In the genomic region with DNA sequence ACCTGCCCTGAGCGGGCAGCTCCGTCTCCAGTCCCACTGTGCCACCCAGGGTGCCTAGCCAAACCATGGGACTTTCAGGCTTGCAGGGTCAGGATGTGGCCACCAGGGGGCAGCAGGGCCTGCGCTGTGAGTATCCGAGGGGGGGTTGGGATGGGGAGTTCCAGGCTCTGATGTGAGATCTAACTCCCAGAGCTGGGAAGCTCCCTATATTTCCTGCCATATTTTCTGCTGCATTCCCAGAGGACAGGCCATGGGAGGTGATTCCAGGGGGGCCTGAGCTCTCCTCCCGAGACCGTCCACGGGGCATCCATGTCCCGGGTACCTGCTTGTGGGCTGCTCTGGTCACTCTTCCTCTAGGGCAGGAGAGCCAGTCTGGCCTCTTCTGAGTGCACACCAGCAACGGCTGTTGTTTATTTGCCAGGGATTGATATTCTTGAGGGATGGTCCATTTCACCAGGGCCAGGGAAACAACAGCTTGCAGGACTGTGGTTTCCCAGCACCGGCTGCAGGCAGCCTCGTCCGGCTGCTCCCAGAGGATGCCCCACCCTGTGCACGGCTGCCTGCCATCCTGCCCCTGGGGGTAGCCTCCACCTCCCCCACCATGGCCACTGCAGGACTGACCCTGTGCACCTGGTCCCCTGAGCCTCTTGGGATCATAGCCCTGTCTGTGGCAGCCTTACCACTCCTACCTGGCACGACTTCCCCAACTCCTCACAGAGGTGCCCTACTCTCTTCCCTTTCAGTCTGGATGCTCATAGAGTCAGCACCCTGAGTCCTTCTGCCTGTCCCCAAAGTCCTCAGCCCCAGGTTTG, we compare ENCODE assay signal across 1 cellular context.
TF ChIP-seq lines count a peak whose summit lies in the region.

No MANE protein-coding gene starts in this region.

TF ChIP-seq in K562, 482 proteins besides CTCF, POLR2A, EP300 and RAD21 (continued from another document):
- TF ChIP-seq, protein P1, sequence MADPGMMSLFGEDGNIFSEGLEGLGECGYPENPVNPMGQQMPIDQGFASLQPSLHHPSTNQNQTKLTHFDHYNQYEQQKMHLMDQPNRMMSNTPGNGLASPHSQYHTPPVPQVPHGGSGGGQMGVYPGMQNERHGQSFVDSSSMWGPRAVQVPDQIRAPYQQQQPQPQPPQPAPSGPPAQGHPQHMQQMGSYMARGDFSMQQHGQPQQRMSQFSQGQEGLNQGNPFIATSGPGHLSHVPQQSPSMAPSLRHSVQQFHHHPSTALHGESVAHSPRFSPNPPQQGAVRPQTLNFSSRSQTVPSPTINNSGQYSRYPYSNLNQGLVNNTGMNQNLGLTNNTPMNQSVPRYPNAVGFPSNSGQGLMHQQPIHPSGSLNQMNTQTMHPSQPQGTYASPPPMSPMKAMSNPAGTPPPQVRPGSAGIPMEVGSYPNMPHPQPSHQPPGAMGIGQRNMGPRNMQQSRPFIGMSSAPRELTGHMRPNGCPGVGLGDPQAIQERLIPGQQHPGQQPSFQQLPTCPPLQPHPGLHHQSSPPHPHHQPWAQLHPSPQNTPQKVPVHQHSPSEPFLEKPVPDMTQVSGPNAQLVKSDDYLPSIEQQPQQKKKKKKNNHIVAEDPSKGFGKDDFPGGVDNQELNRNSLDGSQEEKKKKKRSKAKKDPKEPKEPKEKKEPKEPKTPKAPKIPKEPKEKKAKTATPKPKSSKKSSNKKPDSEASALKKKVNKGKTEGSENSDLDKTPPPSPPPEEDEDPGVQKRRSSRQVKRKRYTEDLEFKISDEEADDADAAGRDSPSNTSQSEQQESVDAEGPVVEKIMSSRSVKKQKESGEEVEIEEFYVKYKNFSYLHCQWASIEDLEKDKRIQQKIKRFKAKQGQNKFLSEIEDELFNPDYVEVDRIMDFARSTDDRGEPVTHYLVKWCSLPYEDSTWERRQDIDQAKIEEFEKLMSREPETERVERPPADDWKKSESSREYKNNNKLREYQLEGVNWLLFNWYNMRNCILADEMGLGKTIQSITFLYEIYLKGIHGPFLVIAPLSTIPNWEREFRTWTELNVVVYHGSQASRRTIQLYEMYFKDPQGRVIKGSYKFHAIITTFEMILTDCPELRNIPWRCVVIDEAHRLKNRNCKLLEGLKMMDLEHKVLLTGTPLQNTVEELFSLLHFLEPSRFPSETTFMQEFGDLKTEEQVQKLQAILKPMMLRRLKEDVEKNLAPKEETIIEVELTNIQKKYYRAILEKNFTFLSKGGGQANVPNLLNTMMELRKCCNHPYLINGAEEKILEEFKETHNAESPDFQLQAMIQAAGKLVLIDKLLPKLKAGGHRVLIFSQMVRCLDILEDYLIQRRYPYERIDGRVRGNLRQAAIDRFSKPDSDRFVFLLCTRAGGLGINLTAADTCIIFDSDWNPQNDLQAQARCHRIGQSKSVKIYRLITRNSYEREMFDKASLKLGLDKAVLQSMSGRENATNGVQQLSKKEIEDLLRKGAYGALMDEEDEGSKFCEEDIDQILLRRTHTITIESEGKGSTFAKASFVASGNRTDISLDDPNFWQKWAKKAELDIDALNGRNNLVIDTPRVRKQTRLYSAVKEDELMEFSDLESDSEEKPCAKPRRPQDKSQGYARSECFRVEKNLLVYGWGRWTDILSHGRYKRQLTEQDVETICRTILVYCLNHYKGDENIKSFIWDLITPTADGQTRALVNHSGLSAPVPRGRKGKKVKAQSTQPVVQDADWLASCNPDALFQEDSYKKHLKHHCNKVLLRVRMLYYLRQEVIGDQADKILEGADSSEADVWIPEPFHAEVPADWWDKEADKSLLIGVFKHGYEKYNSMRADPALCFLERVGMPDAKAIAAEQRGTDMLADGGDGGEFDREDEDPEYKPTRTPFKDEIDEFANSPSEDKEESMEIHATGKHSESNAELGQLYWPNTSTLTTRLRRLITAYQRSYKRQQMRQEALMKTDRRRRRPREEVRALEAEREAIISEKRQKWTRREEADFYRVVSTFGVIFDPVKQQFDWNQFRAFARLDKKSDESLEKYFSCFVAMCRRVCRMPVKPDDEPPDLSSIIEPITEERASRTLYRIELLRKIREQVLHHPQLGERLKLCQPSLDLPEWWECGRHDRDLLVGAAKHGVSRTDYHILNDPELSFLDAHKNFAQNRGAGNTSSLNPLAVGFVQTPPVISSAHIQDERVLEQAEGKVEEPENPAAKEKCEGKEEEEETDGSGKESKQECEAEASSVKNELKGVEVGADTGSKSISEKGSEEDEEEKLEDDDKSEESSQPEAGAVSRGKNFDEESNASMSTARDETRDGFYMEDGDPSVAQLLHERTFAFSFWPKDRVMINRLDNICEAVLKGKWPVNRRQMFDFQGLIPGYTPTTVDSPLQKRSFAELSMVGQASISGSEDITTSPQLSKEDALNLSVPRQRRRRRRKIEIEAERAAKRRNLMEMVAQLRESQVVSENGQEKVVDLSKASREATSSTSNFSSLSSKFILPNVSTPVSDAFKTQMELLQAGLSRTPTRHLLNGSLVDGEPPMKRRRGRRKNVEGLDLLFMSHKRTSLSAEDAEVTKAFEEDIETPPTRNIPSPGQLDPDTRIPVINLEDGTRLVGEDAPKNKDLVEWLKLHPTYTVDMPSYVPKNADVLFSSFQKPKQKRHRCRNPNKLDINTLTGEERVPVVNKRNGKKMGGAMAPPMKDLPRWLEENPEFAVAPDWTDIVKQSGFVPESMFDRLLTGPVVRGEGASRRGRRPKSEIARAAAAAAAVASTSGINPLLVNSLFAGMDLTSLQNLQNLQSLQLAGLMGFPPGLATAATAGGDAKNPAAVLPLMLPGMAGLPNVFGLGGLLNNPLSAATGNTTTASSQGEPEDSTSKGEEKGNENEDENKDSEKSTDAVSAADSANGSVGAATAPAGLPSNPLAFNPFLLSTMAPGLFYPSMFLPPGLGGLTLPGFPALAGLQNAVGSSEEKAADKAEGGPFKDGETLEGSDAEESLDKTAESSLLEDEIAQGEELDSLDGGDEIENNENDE (IDR thresholded peaks at IDR 0.05; ENCODE audit: low read depth, low read length) = no peak
- TF ChIP-seq CREM (IDR thresholded peaks at IDR 0.05; ENCODE audit: low read depth) (0 out of 2 replicates have a peak, but pooled peaks have one; percentile 22), ZNF586 (CRISPR knock-in tag; conservative IDR thresholded peaks at IDR 0.05) (no peak), KLF16 (IDR thresholded peaks at IDR 0.05) (peak; percentile 57), MYNN (IDR thresholded peaks at IDR 0.05) (0 out of 2 replicates have a peak, but pooled peaks have one; percentile 25), MYNN (CRISPR knock-in tag; IDR thresholded peaks at IDR 0.05) (no peak), ZKSCAN1 (IDR thresholded peaks at IDR 0.05; ENCODE audit: low read depth, low read length) (no peak), ZKSCAN3 (CRISPR knock-in tag; IDR thresholded peaks at IDR 0.05) (no peak), ZNF785 (CRISPR knock-in tag; IDR thresholded peaks at IDR 0.05) (no peak), POLR3A (IDR thresholded peaks at IDR 0.05; ENCODE audit: borderline replicate concordance, extremely low read depth, insufficient read depth, insufficient read length) (no peak), HMGN3 (IDR thresholded peaks at IDR 0.05; ENCODE audit: borderline replicate concordance, extremely low read depth, insufficient read length, low read depth, low read length) (no peak), ELF1 (tag; IDR thresholded peaks at IDR 0.05) (no peak), GATAD2B (IDR thresholded peaks at IDR 0.05; ENCODE audit: borderline replicate concordance) (no peak), ZNF444 (CRISPR knock-in tag; IDR thresholded peaks at IDR 0.05) (no peak), PCBP1 (IDR thresholded peaks at IDR 0.05; ENCODE audit: low read depth, low read length, poor library complexity, severe bottlenecking) (no peak), EP400 (IDR thresholded peaks at IDR 0.05) (no peak), ZNF584 (CRISPR knock-in tag; IDR thresholded peaks at IDR 0.05; ENCODE audit: low read depth) (no peak)
- TF ChIP-seq, protein P2, sequence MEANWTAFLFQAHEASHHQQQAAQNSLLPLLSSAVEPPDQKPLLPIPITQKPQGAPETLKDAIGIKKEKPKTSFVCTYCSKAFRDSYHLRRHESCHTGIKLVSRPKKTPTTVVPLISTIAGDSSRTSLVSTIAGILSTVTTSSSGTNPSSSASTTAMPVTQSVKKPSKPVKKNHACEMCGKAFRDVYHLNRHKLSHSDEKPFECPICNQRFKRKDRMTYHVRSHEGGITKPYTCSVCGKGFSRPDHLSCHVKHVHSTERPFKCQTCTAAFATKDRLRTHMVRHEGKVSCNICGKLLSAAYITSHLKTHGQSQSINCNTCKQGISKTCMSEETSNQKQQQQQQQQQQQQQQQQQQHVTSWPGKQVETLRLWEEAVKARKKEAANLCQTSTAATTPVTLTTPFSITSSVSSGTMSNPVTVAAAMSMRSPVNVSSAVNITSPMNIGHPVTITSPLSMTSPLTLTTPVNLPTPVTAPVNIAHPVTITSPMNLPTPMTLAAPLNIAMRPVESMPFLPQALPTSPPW (CRISPR knock-in tag; IDR thresholded peaks at IDR 0.05) = peak; percentile 97
- TF ChIP-seq, protein P3, sequence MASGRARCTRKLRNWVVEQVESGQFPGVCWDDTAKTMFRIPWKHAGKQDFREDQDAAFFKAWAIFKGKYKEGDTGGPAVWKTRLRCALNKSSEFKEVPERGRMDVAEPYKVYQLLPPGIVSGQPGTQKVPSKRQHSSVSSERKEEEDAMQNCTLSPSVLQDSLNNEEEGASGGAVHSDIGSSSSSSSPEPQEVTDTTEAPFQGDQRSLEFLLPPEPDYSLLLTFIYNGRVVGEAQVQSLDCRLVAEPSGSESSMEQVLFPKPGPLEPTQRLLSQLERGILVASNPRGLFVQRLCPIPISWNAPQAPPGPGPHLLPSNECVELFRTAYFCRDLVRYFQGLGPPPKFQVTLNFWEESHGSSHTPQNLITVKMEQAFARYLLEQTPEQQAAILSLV (tag; IDR thresholded peaks at IDR 0.05) = no peak
- TF ChIP-seq, protein P4, sequence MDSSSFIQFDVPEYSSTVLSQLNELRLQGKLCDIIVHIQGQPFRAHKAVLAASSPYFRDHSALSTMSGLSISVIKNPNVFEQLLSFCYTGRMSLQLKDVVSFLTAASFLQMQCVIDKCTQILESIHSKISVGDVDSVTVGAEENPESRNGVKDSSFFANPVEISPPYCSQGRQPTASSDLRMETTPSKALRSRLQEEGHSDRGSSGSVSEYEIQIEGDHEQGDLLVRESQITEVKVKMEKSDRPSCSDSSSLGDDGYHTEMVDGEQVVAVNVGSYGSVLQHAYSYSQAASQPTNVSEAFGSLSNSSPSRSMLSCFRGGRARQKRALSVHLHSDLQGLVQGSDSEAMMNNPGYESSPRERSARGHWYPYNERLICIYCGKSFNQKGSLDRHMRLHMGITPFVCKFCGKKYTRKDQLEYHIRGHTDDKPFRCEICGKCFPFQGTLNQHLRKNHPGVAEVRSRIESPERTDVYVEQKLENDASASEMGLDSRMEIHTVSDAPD (CRISPR knock-in tag; IDR thresholded peaks at IDR 0.05) = no peak
